16 cellular contexts compared by ENCODE assay signal in genomic region chr1:2920421-2921015, GRCh38.
A peak's percentile ranks its signal among the peaks of the same experiment; 100 is the strongest.
DNase-seq lines count a peak whose midpoint lies in the region; ATAC-seq and TF ChIP-seq lines count a peak whose summit lies in the region.
"Had no signal": no experiment of that assay in that cellular context is flagged by ENCODE, and none has a peak within 500 bp of the region (broad histone marks: within the 10 kb centered on the region; RNA-seq: fewer than 3 reads in every experiment).

No MANE protein-coding gene starts in this region.

- H3K18ac ChIP-seq in neuronal stem cell (ENCODE audit: low read length): peak overlapping the region; percentile 64

- no peak overlapping the region for H4K91ac ChIP-seq in neuronal stem cell (ENCODE audit: low read depth, low read length, poor library complexity)

- ATAC-seq in HG03469 (IDR thresholded peaks at IDR 0.05; ENCODE audit: unreplicated experiment): no peak

- POLR2A ChIA-PET in HEK293 (lab: Yijun Ruan, JAX): no interaction called here

- H3K36me3 ChIP-seq in HEK293 (ENCODE audit: control insufficient read depth in 2 of 2, insufficient read depth in 1 of 2, low read length in 2 of 2) (no peaks in the 10 kb centered on the region), SJCRH30 (no peaks in the 10 kb centered on the region), neuronal stem cell (replicated peaks in 1 of 2; ENCODE audit: control insufficient read depth in 2 of 2, insufficient read depth in 2 of 2, low read length in 2 of 2) (no peaks in the 10 kb centered on the region)
- H3K36me3 ChIP-seq: BE2C, BLaER1 had no signal

- no peak for TF ChIP-seq CTCF in HEK293 (tag by site-specific recombination; IDR thresholded peaks at IDR 0.05)

- H3K9me3 ChIP-seq in HEK293 (ENCODE audit: control insufficient read depth, insufficient read depth, low read depth, low read length) (no peaks in the 10 kb centered on the region), SJCRH30 (replicated peaks) (peaks cover 4% of the 10 kb centered on the region; the same call in 1 of the 2 replicates), neuronal stem cell (replicated peaks in 1 of 2; ENCODE audit: control insufficient read depth in 2 of 2, insufficient read depth in 1 of 2, low read depth in 1 of 2, low read length in 2 of 2) (peaks cover 0 to 7% of the 10 kb centered on the region in 2 donors)
- H3K9me3 ChIP-seq: BE2C, BLaER1, Caco-2 had no signal

- peak overlapping the region; percentile 38 for H2BK15ac ChIP-seq in neuronal stem cell (ENCODE audit: low read length)

- H2AFZ ChIP-seq in neuronal stem cell (ENCODE audit: low read length): no peak overlapping the region

- CTCF ChIA-PET in HEK293 (lab: Yijun Ruan, JAX): interaction anchor here (0.7 kb wide), 1 partner anchor 504 kb away, joined by 4 read pairs; no protein-coding TSS in a partner anchor

- peaks cover 2% of the 10 kb centered on the region for H3K79me1 ChIP-seq in neuronal stem cell (ENCODE audit: low read depth, low read length)

- H3K4me3 ChIP-seq in HEK293 (ENCODE audit: low read depth, low read length): no peak overlapping the region
- no peak overlapping the region for H3K4me3 ChIP-seq in SJCRH30
- H3K4me3 ChIP-seq in neuronal stem cell (ENCODE audit: low read length in 2 of 2): no peak overlapping the region
- H3K4me3 ChIP-seq: BLaER1 had no signal

- H2BK5ac ChIP-seq in neuronal stem cell (ENCODE audit: low read length): no peak overlapping the region

- H2BK12ac ChIP-seq in neuronal stem cell (ENCODE audit: low read length): no peak overlapping the region

- H3K27ac ChIP-seq in HEK293 (ENCODE audit: extremely low read depth, low read depth, low read length) (no peak overlapping the region), SJCRH30 (peak overlapping the region; percentile 45), neuronal stem cell (replicated peaks; ENCODE audit: low read length) (no peak overlapping the region)
- H3K27ac ChIP-seq: BLaER1 had no signal

- H2BK120ac ChIP-seq in neuronal stem cell (ENCODE audit: low read depth, low read length): peak overlapping the region; percentile 49

- H2AK5ac ChIP-seq in neuronal stem cell (ENCODE audit: low read depth, low read length): peak overlapping the region; percentile 88

- no peak overlapping the region for H3K4ac ChIP-seq in neuronal stem cell (ENCODE audit: low read length)

- H4K8ac ChIP-seq in neuronal stem cell (ENCODE audit: low read depth, low read length): no peak overlapping the region

- H3K23ac ChIP-seq in neuronal stem cell (ENCODE audit: low read depth, low read length, poor library complexity): no peak overlapping the region

- WGBS in neuronal stem cell (ENCODE audit: extremely low coverage in 2 of 2, insufficient read length in 2 of 2, insufficient replicate concordance in 1 of 2), 2 donors: no CpG with 5 or more reads among the region's 14 CpGs

- no peak overlapping the region for H3K9ac ChIP-seq in neuronal stem cell (ENCODE audit: low read depth, low read length, poor library complexity)
- H3K9ac ChIP-seq: BLaER1 had no signal

- no peak overlapping the region for H3K4me2 ChIP-seq in neuronal stem cell (ENCODE audit: insufficient read depth, low read length, poor library complexity, severe bottlenecking)
- H3K4me2 ChIP-seq: BLaER1 had no signal

- no peak overlapping the region for H3K14ac ChIP-seq in neuronal stem cell (ENCODE audit: low read length)

- no peak for DNase-seq in SJCRH30
- DNase-seq in neuronal stem cell (ENCODE audit: low spot score): no peak
- DNase-seq in kidney tubule cell (ENCODE audit: low spot score): no peak
- DNase-seq: 8988T; ACHN; BE2C; C1 segment of cervical spinal cord; Caco-2; Calu3; CD4-positive, alpha-beta memory T cell; CD4-positive, CD25-positive, alpha-beta regulatory T cell; DMS79 treated with DMSO at 0.1 percent for 48 hours; GF-D8 had no signal

- no peaks in the 10 kb centered on the region for H3K4me1 ChIP-seq in HEK293 (ENCODE audit: control insufficient read depth, insufficient read depth, low read length)
- H3K4me1 ChIP-seq in SJCRH30: peaks cover 4% of the 10 kb centered on the region
- H3K4me1 ChIP-seq in neuronal stem cell (ENCODE audit: control insufficient read depth in 2 of 2, insufficient read depth in 1 of 2, low read depth in 1 of 2, low read length in 2 of 2): no peaks in the 10 kb centered on the region
- H3K4me1 ChIP-seq: BE2C, BLaER1, Caco-2 had no signal

- H3K27me3 ChIP-seq in SJCRH30: peaks cover 6% of the 10 kb centered on the region; the same call in 1 of the 2 replicates
- H3K27me3 ChIP-seq in neuronal stem cell (ENCODE audit: control insufficient read depth in 3 of 3, insufficient read depth in 3 of 3, low read depth in 1 of 3, low read length in 3 of 3): peaks cover 0 to 36% (median 0%) of the 10 kb centered on the region in 3 experiments
- H3K27me3 ChIP-seq: BE2C had no signal

TF ChIP-seq in HEK293, 187 proteins besides CTCF, POLR2A, EP300 and RAD21:
- TF ChIP-seq ZNF768 (tag by site-specific recombination; IDR thresholded peaks at IDR 0.05) (0 out of 2 replicates have a peak, but pooled peaks have one; percentile 43), ZNF2 (tag by site-specific recombination; IDR thresholded peaks at IDR 0.05) (no peak)
